ENCODE assay signal across 9 cellular contexts in the genomic region with DNA sequence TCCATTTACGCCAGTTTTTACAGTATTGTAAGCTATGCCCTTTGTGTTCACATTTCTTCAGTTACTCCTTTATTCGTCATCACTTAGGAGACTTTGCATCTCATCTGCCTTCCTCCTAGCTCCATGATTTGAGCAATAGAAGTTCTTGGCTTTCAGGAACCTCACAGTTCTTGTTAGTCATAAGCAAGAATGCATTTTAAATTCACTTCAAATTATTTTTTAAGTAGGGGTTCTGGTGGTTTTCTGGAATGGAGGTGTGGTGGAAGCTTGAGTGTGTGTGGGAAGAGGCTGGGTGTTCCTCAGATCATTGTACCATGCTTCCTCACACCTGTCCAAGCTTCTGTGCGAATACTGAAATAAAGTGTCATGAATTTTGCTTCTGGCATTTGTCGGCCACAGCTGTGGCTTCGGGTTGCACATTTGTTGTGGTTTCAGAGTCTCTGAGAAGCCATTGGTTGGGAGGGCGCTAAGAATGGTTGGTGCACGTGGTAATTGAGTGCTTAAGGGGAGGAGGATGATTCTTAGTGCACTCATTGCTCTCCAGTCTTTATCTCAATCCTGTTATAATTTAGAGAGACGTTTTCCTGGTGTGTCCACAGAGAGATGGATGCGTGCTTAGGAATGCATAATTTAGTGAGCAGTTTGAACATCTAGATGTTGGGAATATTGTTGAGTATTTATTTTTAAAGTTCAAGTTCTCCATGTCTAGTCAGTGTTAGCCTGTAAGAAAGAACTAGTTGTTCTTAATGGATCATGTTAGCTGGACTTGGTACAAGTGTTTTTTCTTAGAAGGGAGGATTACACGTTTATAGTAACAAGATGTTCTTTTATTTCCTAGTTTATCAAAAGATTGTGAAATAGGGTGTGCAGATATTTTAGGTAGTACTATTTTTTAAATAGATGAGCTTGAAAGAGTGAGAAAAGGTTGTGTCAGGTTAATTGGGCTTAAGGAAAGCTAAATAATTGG. TPM values are rescaled to one million over a fixed set of nuclear protein-coding genes. Genes with fewer than 3 reads are reported as not detected.
DNase-seq lines count a peak whose midpoint lies in the region; ATAC-seq and TF ChIP-seq lines count a peak whose summit lies in the region.
"Had no signal": no experiment of that assay in that cellular context is flagged by ENCODE, and none has a peak within 500 bp of the region (broad histone marks: within the 10 kb centered on the region; RNA-seq: fewer than 3 reads in every experiment).

No MANE protein-coding gene starts in this region.

- no peak overlapping the region for H3K4me3 ChIP-seq in HCT116 (replicated peaks in 1 of 2; ENCODE audit: low read depth in 1 of 2, low read length in 2 of 2)

- no TSS peak for BruUV-seq in HCT116 (replicated peaks; lab: Mats Ljungman, UMichigan)

- no peaks in the 10 kb centered on the region for H3K9me3 ChIP-seq in HCT116 (ENCODE audit: control insufficient read depth in 1 of 2, insufficient read depth in 1 of 2, low read depth in 1 of 2, low read length in 2 of 2)

- H3K36me3 Mint-ChIP-seq in activated T-cell treated with anti-CD3 and anti-CD28 coated beads, Interleukin-2, amount 50 U/mL, for 24 hours (ENCODE audit: low read depth): peaks cover 2% of the 10 kb centered on the region

- peaks cover 29 to 34% of the 10 kb centered on the region in 2 experiments for H3K4me1 ChIP-seq in HCT116 (ENCODE audit: control insufficient read depth in 1 of 2, insufficient read depth in 2 of 2, low read length in 2 of 2)

- H2AFZ ChIP-seq in HCT116 (ENCODE audit: low read depth, low read length, poor library complexity, severe bottlenecking): no peak overlapping the region

- RAD21 ChIA-PET in HCT116 (lab: Charles Lee; ENCODE audit: low non-redundant PET in 1 of 2, low total read pairs in 2 of 2, uncharacterized antibody in 2 of 2, unreplicated experiment in 2 of 2): no interaction called here

- no peaks in the 10 kb centered on the region for H3K9me3 Mint-ChIP-seq in activated T-cell treated with anti-CD3 and anti-CD28 coated beads, Interleukin-2, amount 50 U/mL, for 24 hours
- H3K9me3 Mint-ChIP-seq: brain had no signal

- ATAC-seq in GM18499 (IDR thresholded peaks at IDR 0.05; ENCODE audit: insufficient read depth, unreplicated experiment) (peak; percentile 90), HCT116 (peak; percentile 37; the same call in 1 of the 2 replicates), left cardiac atrium (peak; percentile 36 to 50)

- H4K20me1 ChIP-seq in HCT116 (ENCODE audit: insufficient read depth): peaks cover 6% of the 10 kb centered on the region; the same call in 1 of the 2 replicates

- no peaks in the 10 kb centered on the region for H3K36me3 ChIP-seq in HCT116 (ENCODE audit: control insufficient read depth in 1 of 2, insufficient read depth in 2 of 2, low read length in 2 of 2)

- TF ChIP-seq POLR2A in HCT116 (IDR thresholded peaks at IDR 0.05; ENCODE audit: borderline replicate concordance, extremely low read depth, insufficient read depth, insufficient read length): no peak

- POLR2A ChIA-PET in HCT116 (lab: Charles Lee): no interaction called here

- no peaks in the 10 kb centered on the region for H3K9me2 ChIP-seq in HCT116 (ENCODE audit: insufficient read depth)

- TF ChIP-seq RAD21 in HCT116 (IDR thresholded peaks at IDR 0.05; ENCODE audit: low read depth): no peak

- H3K27ac ChIP-seq in HCT116 (ENCODE audit: low read depth, low read length): no peak overlapping the region

- peak overlapping the region; percentile 51 for H3K27ac Mint-ChIP-seq in activated T-cell treated with anti-CD3 and anti-CD28 coated beads, Interleukin-2, amount 50 U/mL, for 24 hours

- H3K9ac ChIP-seq in HCT116 (ENCODE audit: low read length): no peak overlapping the region

- DNase-seq in HCT116 (ENCODE audit: low read depth, low spot score) (no peak), NCI-H2029 (lab: John Stamatoyannopoulos, UW) (peak; percentile 77), left cardiac atrium (peak; percentile 38), cerebellar cortex (ENCODE audit: low spot score) (no peak), SK-N-DZ (ENCODE audit: low spot score) (no peak)
- peak; percentile 49 for DNase-seq in activated T-cell treated with anti-CD3 and anti-CD28 coated beads, Interleukin-2, amount 50 U/mL, for 24 hours
- DNase-seq in stimulated activated CD4-positive, alpha-beta T cell treated with anti-CD3 and anti-CD28 coated beads, TNF-alpha, amount 100 ng/mL, for 24 hours (ENCODE audit: low read depth in 3 of 3): peak in 2 of 3 experiments; percentile 15 to 20

- H3K4me3 Mint-ChIP-seq in activated T-cell treated with anti-CD3 and anti-CD28 coated beads, Interleukin-2, amount 50 U/mL, for 24 hours: peak overlapping the region; percentile 32

- no peaks in the 10 kb centered on the region for H3K27me3 Mint-ChIP-seq in activated T-cell treated with anti-CD3 and anti-CD28 coated beads, Interleukin-2, amount 50 U/mL, for 24 hours
- H3K27me3 Mint-ChIP-seq: brain had no signal

- H3K4me1 Mint-ChIP-seq in activated T-cell treated with anti-CD3 and anti-CD28 coated beads, Interleukin-2, amount 50 U/mL, for 24 hours (ENCODE audit: low read depth): peaks cover 71% of the 10 kb centered on the region

- intact Hi-C loops in HCT116 (cut with micrococcal nuclease): no loop called here
- intact Hi-C loops in left cardiac atrium (cut with DNase I): no loop called here

- H3K4me2 ChIP-seq in HCT116 (ENCODE audit: low read length): no peak overlapping the region

- peaks cover 98% of the 10 kb centered on the region for H3K79me2 ChIP-seq in HCT116 (ENCODE audit: insufficient read depth, low read length)

- no peaks in the 10 kb centered on the region for H3K27me3 ChIP-seq in HCT116 (ENCODE audit: insufficient read depth, low read length)

- CTCF ChIA-PET in HCT116 (lab: Charles Lee): no interaction called here

- TF ChIP-seq CTCF in HCT116 (IDR thresholded peaks at IDR 0.05 in 2 of 3, conservative IDR thresholded peaks at IDR 0.05 in 1 of 3; ENCODE audit: borderline replicate concordance in 1 of 3, insufficient read depth in 1 of 3, low read depth in 2 of 3, low read length in 2 of 3): no peak

TF ChIP-seq in HCT116, 20 proteins besides CTCF, POLR2A, EP300 and RAD21:
- TF ChIP-seq YY1 (IDR thresholded peaks at IDR 0.05; ENCODE audit: extremely low read depth, insufficient replicate concordance, low read depth, low read length) (no peak), FOSL1 (IDR thresholded peaks at IDR 0.05; ENCODE audit: low read depth) (no peak), JUND (IDR thresholded peaks at IDR 0.05) (no peak)

RNA-seq across cellular contexts. Expression of gene FOXO3, which starts 31.9 kb away (rescaled TPM):
- total RNA-seq in HCT116 (2021; ENCODE audit: unreplicated experiment) (40.0 TPM), left cardiac atrium (10 to 100 TPM; 34.0 to 38.6 TPM)
- 20.9 and 25.9 TPM in 2 replicates for polyA plus RNA-seq in HCT116 (2012)
- 25.5 and 26.1 TPM in 2 replicates for polyA plus RNA-seq in SK-N-DZ (2014; cell fraction: cytosol; rRNA removed)
- polyA plus RNA-seq in SK-N-DZ (2014; cell fraction: nucleus; rRNA removed): 9.4 and 14.1 TPM in 2 replicates

Comparison
In these comparisons a context has a peak if more than half of its experiments do, and no peak if none do; other contexts are left out.
1. ATAC-seq: peak in every context shown above with its lines; median percentile 90 in GM18499; 43 in left cardiac atrium; 37 in HCT116.
2. DNase-seq: peak in NCI-H2029 (single experiment), activated T-cell treated with anti-CD3 and anti-CD28 coated beads, Interleukin-2, amount 50 U/mL, for 24 hours (single experiment), left cardiac atrium (single experiment) and stimulated activated CD4-positive, alpha-beta T cell treated with anti-CD3 and anti-CD28 coated beads, TNF-alpha, amount 100 ng/mL, for 24 hours (2 of 3); none in HCT116 (single experiment), cerebellar cortex (single experiment) and SK-N-DZ (single experiment).